10 cellular contexts compared by ENCODE assay signal in genomic region chr18:58316943-58317342, GRCh38.
A peak's percentile ranks its signal among the peaks of the same experiment; 100 is the strongest.
DNase-seq lines count a peak whose midpoint lies in the region; ATAC-seq lines count a peak whose summit lies in the region.
"Had no signal": no experiment of that assay in that cellular context is flagged by ENCODE, and none has a peak within 500 bp of the region (broad histone marks: within the 10 kb centered on the region; RNA-seq: fewer than 3 reads in every experiment).

No MANE protein-coding gene starts in this region.

- peaks cover 16% of the 10 kb centered on the region for H3K4me1 ChIP-seq in CD4-positive, alpha-beta memory T cell (ENCODE audit: insufficient read depth, low read length)
- peaks cover 59% of the 10 kb centered on the region for H3K4me1 ChIP-seq in muscle layer of colon (ENCODE audit: insufficient read depth, low read length)

- CTCF ChIA-PET in CD4-positive, alpha-beta memory T cell (lab: Charles Lee; ENCODE audit: partially characterized antibody): interaction anchor here (0.9 kb wide), 1 partner anchor 9 kb away, joined by 3 read pairs; no protein-coding TSS in a partner anchor
- CTCF ChIA-PET in activated naive CD4-positive, alpha-beta T cell treated with anti-CD3 and anti-CD28 coated beads, Interleukin-2, amount 10 ng/mL, durations not matched to agents 7 days and 5 days (lab: Charles Lee): interaction anchor here (1.0 kb wide), 1 partner anchor 126 kb away, joined by 3 read pairs; no protein-coding TSS in a partner anchor

- H3K9me3 ChIP-seq in CD4-positive, alpha-beta memory T cell (ENCODE audit: control insufficient read depth in 1 of 2, low read length in 2 of 2): no peaks in the 10 kb centered on the region
- H3K9me3 ChIP-seq in muscle layer of colon (ENCODE audit: low read length): no peaks in the 10 kb centered on the region

- no peaks in the 10 kb centered on the region for H3K36me3 Mint-ChIP-seq in CD4-positive, alpha-beta memory T cell
- H3K36me3 Mint-ChIP-seq in activated naive CD4-positive, alpha-beta T cell treated with anti-CD3 and anti-CD28 coated beads, Interleukin-2, amount 10 ng/mL, durations not matched to agents 7 days and 5 days: no peaks in the 10 kb centered on the region
- H3K36me3 Mint-ChIP-seq in activated T-helper 1 cell treated with anti-CD3 and anti-CD28 coated beads, Interleukin-12 subunit alpha, Interleukin-12 subunit beta, Interleukin-2, Interleukin-4 antibody, amounts not matched to agents 30 ng/mL and 10 ng/mL and 1 ng/mL, durations not matched to agents 14 hours and 24 hours and 36 hours (ENCODE audit: low read depth): no peaks in the 10 kb centered on the region

- DNase-seq in CD4-positive, alpha-beta memory T cell: peak in 1 of 5 donors; percentile 25
- peak; percentile 63 for DNase-seq in activated naive CD4-positive, alpha-beta T cell treated with anti-CD3 and anti-CD28 coated beads, Interleukin-2, amount 10 ng/mL, durations not matched to agents 7 days and 5 days
- no peak for DNase-seq in activated T-helper 1 cell treated with anti-CD3 and anti-CD28 coated beads, Interleukin-12 subunit alpha, Interleukin-12 subunit beta, Interleukin-2, Interleukin-4 antibody, amounts not matched to agents 30 ng/mL and 10 ng/mL and 1 ng/mL, durations not matched to agents 14 hours and 24 hours and 36 hours (ENCODE audit: low spot score)
- DNase-seq in DMS153 treated with DMSO at 0.1 percent for 48 hours (lab: John Stamatoyannopoulos, UW; ENCODE audit: unreplicated experiment): no peak
- no peak for DNase-seq in posterior vena cava (ENCODE audit: low spot score)
- DNase-seq: NCI-H2171 had no signal

- H3K9me3 Mint-ChIP-seq in CD4-positive, alpha-beta memory T cell: peaks cover 0 to 1% (median 0%) of the 10 kb centered on the region in 8 donors
- no peaks in the 10 kb centered on the region for H3K9me3 Mint-ChIP-seq in activated naive CD4-positive, alpha-beta T cell treated with anti-CD3 and anti-CD28 coated beads, Interleukin-2, amount 10 ng/mL, durations not matched to agents 7 days and 5 days
- H3K9me3 Mint-ChIP-seq in activated T-helper 1 cell treated with anti-CD3 and anti-CD28 coated beads, Interleukin-12 subunit alpha, Interleukin-12 subunit beta, Interleukin-2, Interleukin-4 antibody, amounts not matched to agents 30 ng/mL and 10 ng/mL and 1 ng/mL, durations not matched to agents 14 hours and 24 hours and 36 hours: no peaks in the 10 kb centered on the region
- H3K9me3 Mint-ChIP-seq: T-helper 1 cell treated with Interleukin-12 subunit alpha and Interleukin-12 subunit beta and Interleukin-4 antibody, amounts not matched to agents 30 μg/mL and 1 μg/mL, for 36 hours had no signal

- H3K4me1 Mint-ChIP-seq in CD4-positive, alpha-beta memory T cell: peaks cover 12 to 55% (median 31%) of the 10 kb centered on the region in 4 donors
- H3K4me1 Mint-ChIP-seq in activated naive CD4-positive, alpha-beta T cell treated with anti-CD3 and anti-CD28 coated beads, Interleukin-2, amount 10 ng/mL, durations not matched to agents 7 days and 5 days: peaks cover 42% of the 10 kb centered on the region
- H3K4me1 Mint-ChIP-seq in activated T-helper 1 cell treated with anti-CD3 and anti-CD28 coated beads, Interleukin-12 subunit alpha, Interleukin-12 subunit beta, Interleukin-2, Interleukin-4 antibody, amounts not matched to agents 30 ng/mL and 10 ng/mL and 1 ng/mL, durations not matched to agents 14 hours and 24 hours and 36 hours (ENCODE audit: low read depth): peaks cover 8% of the 10 kb centered on the region

- H3K4me3 ChIP-seq in CD4-positive, alpha-beta memory T cell (ENCODE audit: low read length in 2 of 2): no peak overlapping the region
- H3K4me3 ChIP-seq in muscle layer of colon (ENCODE audit: low read depth in 1 of 2, low read length in 2 of 2): no peak overlapping the region

- no peaks in the 10 kb centered on the region for H3K36me3 ChIP-seq in CD4-positive, alpha-beta memory T cell (ENCODE audit: insufficient read depth, low read length)
- H3K36me3 ChIP-seq in muscle layer of colon (ENCODE audit: insufficient read depth, low read length): no peaks in the 10 kb centered on the region

- peaks cover 4% of the 10 kb centered on the region in 2 donors for H3K27me3 Mint-ChIP-seq in CD4-positive, alpha-beta memory T cell
- H3K27me3 Mint-ChIP-seq in activated naive CD4-positive, alpha-beta T cell treated with anti-CD3 and anti-CD28 coated beads, Interleukin-2, amount 10 ng/mL, durations not matched to agents 7 days and 5 days: peaks cover 3% of the 10 kb centered on the region
- H3K27me3 Mint-ChIP-seq in activated T-helper 1 cell treated with anti-CD3 and anti-CD28 coated beads, Interleukin-12 subunit alpha, Interleukin-12 subunit beta, Interleukin-2, Interleukin-4 antibody, amounts not matched to agents 30 ng/mL and 10 ng/mL and 1 ng/mL, durations not matched to agents 14 hours and 24 hours and 36 hours (ENCODE audit: insufficient read depth): peaks cover 13% of the 10 kb centered on the region

- H3K27ac ChIP-seq in CD4-positive, alpha-beta memory T cell (ENCODE audit: low read depth, low read length): no peak overlapping the region
- H3K27ac ChIP-seq in muscle layer of colon (ENCODE audit: low read depth, low read length): peak overlapping the region; percentile 62

- H3K9ac ChIP-seq in muscle layer of colon (ENCODE audit: low read length): peak overlapping the region; percentile 27

- ATAC-seq in GM19395 (IDR thresholded peaks at IDR 0.05; ENCODE audit: unreplicated experiment): peak; percentile 61
- no peak for ATAC-seq in HG03460 (IDR thresholded peaks at IDR 0.05; ENCODE audit: unreplicated experiment)

- peak overlapping the region in 4 of 7 donors; percentile 37 to 81 (median 68) for H3K27ac Mint-ChIP-seq in CD4-positive, alpha-beta memory T cell
- peak overlapping the region; percentile 43 for H3K27ac Mint-ChIP-seq in activated naive CD4-positive, alpha-beta T cell treated with anti-CD3 and anti-CD28 coated beads, Interleukin-2, amount 10 ng/mL, durations not matched to agents 7 days and 5 days
- H3K27ac Mint-ChIP-seq in activated T-helper 1 cell treated with anti-CD3 and anti-CD28 coated beads, Interleukin-12 subunit alpha, Interleukin-12 subunit beta, Interleukin-2, Interleukin-4 antibody, amounts not matched to agents 30 ng/mL and 10 ng/mL and 1 ng/mL, durations not matched to agents 14 hours and 24 hours and 36 hours: no peak overlapping the region
- H3K27ac Mint-ChIP-seq: T-helper 1 cell treated with Interleukin-12 subunit alpha and Interleukin-12 subunit beta and Interleukin-4 antibody, amounts not matched to agents 30 μg/mL and 1 μg/mL, for 36 hours had no signal

- peak overlapping the region in 1 of 8 donors; percentile 2 for H3K4me3 Mint-ChIP-seq in CD4-positive, alpha-beta memory T cell
- H3K4me3 Mint-ChIP-seq in activated naive CD4-positive, alpha-beta T cell treated with anti-CD3 and anti-CD28 coated beads, Interleukin-2, amount 10 ng/mL, durations not matched to agents 7 days and 5 days: no peak overlapping the region
- H3K4me3 Mint-ChIP-seq in activated T-helper 1 cell treated with anti-CD3 and anti-CD28 coated beads, Interleukin-12 subunit alpha, Interleukin-12 subunit beta, Interleukin-2, Interleukin-4 antibody, amounts not matched to agents 30 ng/mL and 10 ng/mL and 1 ng/mL, durations not matched to agents 14 hours and 24 hours and 36 hours: no peak overlapping the region
- H3K4me3 Mint-ChIP-seq: T-helper 1 cell treated with Interleukin-12 subunit alpha and Interleukin-12 subunit beta and Interleukin-4 antibody, amounts not matched to agents 30 μg/mL and 1 μg/mL, for 36 hours had no signal

- intact Hi-C loops in CD4-positive, alpha-beta memory T cell (cut with micrococcal nuclease): no loop called here
- intact Hi-C loops in activated T-helper 1 cell treated with anti-CD3 and anti-CD28 coated beads, Interleukin-12 subunit alpha, Interleukin-12 subunit beta, Interleukin-2, Interleukin-4 antibody, amounts not matched to agents 30 ng/mL and 10 ng/mL and 1 ng/mL, durations not matched to agents 14 hours and 24 hours and 36 hours (cut with micrococcal nuclease): no loop called here
- intact Hi-C loops in posterior vena cava (cut with DNase I): loop anchor here in 1 of 2 donors (10.0 kb wide), 2 partner anchors 92 to 272 kb away; partner anchors contain the start of gene NEDD4L

- POLR2A ChIA-PET in CD4-positive, alpha-beta memory T cell (lab: Charles Lee; ENCODE audit: partially characterized antibody): no interaction called here

- H3K27me3 ChIP-seq in CD4-positive, alpha-beta memory T cell (ENCODE audit: insufficient read depth, low read length): no peaks in the 10 kb centered on the region
- H3K27me3 ChIP-seq in muscle layer of colon (ENCODE audit: control insufficient read depth in 1 of 2, insufficient read depth in 2 of 2, low read length in 2 of 2): no peaks in the 10 kb centered on the region
